ENCODE assay signal across 9 cellular contexts in the genomic region with DNA sequence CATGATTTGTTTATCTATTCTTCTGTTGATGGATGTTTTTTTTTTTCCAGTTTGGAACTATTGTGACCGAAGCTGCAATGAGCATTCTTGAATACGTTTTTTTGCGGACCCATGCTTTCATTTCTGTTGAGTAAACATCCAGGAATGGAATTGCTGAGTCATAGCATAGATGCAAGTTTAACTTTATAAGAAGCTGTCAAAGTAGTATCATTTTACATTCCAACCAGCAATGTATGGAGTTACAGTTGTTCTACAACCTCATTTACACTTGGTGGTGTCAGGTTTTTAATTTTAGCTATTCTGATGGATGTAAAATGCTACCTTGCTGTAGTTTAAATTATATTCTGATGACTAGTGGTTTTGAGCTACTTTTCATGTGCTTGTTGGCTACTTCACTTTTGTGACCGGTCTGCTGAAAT. TPM values are rescaled to one million over a fixed set of nuclear protein-coding genes. Genes with fewer than 3 reads are reported as not detected.
DNase-seq lines count a peak whose midpoint lies in the region; ATAC-seq lines count a peak whose summit lies in the region.
"Had no signal": no experiment of that assay in that cellular context is flagged by ENCODE, and none has a peak within 500 bp of the region (broad histone marks: within the 10 kb centered on the region; RNA-seq: fewer than 3 reads in every experiment).

No MANE protein-coding gene starts in this region.

- H3K4me2 ChIP-seq in mesendoderm (ENCODE audit: low read length): no peak overlapping the region

- no peak overlapping the region for H2BK5ac ChIP-seq in mesendoderm (ENCODE audit: low read length)

- no peak overlapping the region for H3K56ac ChIP-seq in mesendoderm (ENCODE audit: low read length)

- no peak overlapping the region for H3K18ac ChIP-seq in mesendoderm (ENCODE audit: low read length)

- no peak overlapping the region for H2BK120ac ChIP-seq in mesendoderm (ENCODE audit: low read depth, low read length)

- no CpG with 5 or more reads among the region's 4 CpGs for WGBS in mesendoderm (ENCODE audit: extremely low coverage, insufficient coverage, low lambda C conversion rate)

- H3K4me1 ChIP-seq in mesendoderm (ENCODE audit: control insufficient read depth, low read depth, low read length): no peaks in the 10 kb centered on the region

- no peak overlapping the region for H4K8ac ChIP-seq in mesendoderm (ENCODE audit: low read depth, low read length)

- no peak overlapping the region for H3K4ac ChIP-seq in mesendoderm (ENCODE audit: low read depth, low read length)

- no peak overlapping the region for H3K23ac ChIP-seq in mesendoderm (ENCODE audit: low read length)

- no peaks in the 10 kb centered on the region for H3K79me2 ChIP-seq in mesendoderm (ENCODE audit: control insufficient read depth, insufficient read depth, low read length)

- H3K79me1 ChIP-seq in mesendoderm (ENCODE audit: low read length): no peaks in the 10 kb centered on the region

- H4K5ac ChIP-seq in mesendoderm (ENCODE audit: low read length): no peak overlapping the region

- H3K9ac ChIP-seq in mesendoderm (ENCODE audit: low read length): no peak overlapping the region

- no peaks in the 10 kb centered on the region for H3K36me3 ChIP-seq in mesendoderm (ENCODE audit: control insufficient read depth, insufficient read depth, low read length)

- no peak overlapping the region for H3K4me3 ChIP-seq in mesendoderm (ENCODE audit: low read length)

- DNase-seq in CD1c-positive myeloid dendritic cell (ENCODE audit: extremely low spot score) (peak; percentile 2), MV-4-11 (lab: John Stamatoyannopoulos, UW) (peak; percentile 6), dedifferentiated amniotic fluid mesenchymal stem cell (ENCODE audit: extremely low spot score) (peak; percentile 96), mesendoderm (peak; percentile 15), DMS153 (lab: John Stamatoyannopoulos, UW) (no peak), SKM-1 (lab: John Stamatoyannopoulos, UW; ENCODE audit: unreplicated experiment) (no peak)
- DNase-seq: activated CD4-positive, alpha-beta T cell treated with anti-CD3 and anti-CD28 coated beads, Interleukin-2, amount 10 ng/mL, durations not matched to agents 24 days and 14 days had no signal

- no peak overlapping the region for H3K27ac ChIP-seq in mesendoderm (ENCODE audit: low read depth, low read length)

- H2AK5ac ChIP-seq in mesendoderm (ENCODE audit: low read length): no peak overlapping the region

- H2BK15ac ChIP-seq in mesendoderm (replicated peaks; ENCODE audit: low read depth): no peak overlapping the region

- H3K27me3 ChIP-seq in mesendoderm (ENCODE audit: insufficient read depth, low read length, poor library complexity): no peaks in the 10 kb centered on the region

- ATAC-seq in HG03159 (IDR thresholded peaks at IDR 0.05; ENCODE audit: unreplicated experiment) (no peak), GM21447 (IDR thresholded peaks at IDR 0.05; ENCODE audit: unreplicated experiment) (no peak)

RNA-seq across cellular contexts. Expression of a gene that starts 49.0 kb away (rescaled TPM):
- polyA plus RNA-seq in mesendoderm (2013, experiment 1 of 2): 0.03 TPM
- 0.06 TPM for polyA plus RNA-seq in mesendoderm (2013, experiment 2 of 2)

Comparison
In these comparisons a context has a peak if more than half of its experiments do, and no peak if none do; other contexts are left out.
1. DNase-seq: peak in CD1c-positive myeloid dendritic cell (single experiment), MV-4-11 (single experiment), dedifferentiated amniotic fluid mesenchymal stem cell (single experiment) and mesendoderm (single experiment); none in DMS153 (single experiment) and SKM-1 (single experiment).